2 cellular contexts compared by ENCODE assay signal in the genomic region with DNA sequence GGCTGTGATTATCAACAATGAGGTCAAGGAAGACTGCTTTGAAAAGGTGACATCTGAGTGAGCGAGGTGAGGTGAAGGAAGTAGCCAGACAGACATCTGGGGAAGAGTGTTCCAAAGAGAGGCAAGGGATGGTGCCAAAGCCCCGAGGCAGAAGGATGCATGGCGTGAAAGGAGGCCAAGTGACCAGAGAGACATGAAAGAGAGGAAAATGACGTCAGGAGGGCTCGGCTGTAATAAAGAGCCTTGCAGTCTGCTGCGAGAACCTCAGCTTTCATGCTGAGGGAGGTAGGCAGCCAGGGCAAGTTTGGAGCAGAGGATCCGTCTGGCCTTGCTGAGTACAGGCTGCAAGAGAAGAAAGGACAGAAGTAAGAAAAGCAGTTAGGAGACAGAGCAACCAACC.
TF ChIP-seq lines count a peak whose summit lies in the region.

No MANE protein-coding gene starts in this region.

TF ChIP-seq in GM23338, 12 proteins besides CTCF, POLR2A, EP300 and RAD21 (continued from another document):
- TF ChIP-seq, protein P1, sequence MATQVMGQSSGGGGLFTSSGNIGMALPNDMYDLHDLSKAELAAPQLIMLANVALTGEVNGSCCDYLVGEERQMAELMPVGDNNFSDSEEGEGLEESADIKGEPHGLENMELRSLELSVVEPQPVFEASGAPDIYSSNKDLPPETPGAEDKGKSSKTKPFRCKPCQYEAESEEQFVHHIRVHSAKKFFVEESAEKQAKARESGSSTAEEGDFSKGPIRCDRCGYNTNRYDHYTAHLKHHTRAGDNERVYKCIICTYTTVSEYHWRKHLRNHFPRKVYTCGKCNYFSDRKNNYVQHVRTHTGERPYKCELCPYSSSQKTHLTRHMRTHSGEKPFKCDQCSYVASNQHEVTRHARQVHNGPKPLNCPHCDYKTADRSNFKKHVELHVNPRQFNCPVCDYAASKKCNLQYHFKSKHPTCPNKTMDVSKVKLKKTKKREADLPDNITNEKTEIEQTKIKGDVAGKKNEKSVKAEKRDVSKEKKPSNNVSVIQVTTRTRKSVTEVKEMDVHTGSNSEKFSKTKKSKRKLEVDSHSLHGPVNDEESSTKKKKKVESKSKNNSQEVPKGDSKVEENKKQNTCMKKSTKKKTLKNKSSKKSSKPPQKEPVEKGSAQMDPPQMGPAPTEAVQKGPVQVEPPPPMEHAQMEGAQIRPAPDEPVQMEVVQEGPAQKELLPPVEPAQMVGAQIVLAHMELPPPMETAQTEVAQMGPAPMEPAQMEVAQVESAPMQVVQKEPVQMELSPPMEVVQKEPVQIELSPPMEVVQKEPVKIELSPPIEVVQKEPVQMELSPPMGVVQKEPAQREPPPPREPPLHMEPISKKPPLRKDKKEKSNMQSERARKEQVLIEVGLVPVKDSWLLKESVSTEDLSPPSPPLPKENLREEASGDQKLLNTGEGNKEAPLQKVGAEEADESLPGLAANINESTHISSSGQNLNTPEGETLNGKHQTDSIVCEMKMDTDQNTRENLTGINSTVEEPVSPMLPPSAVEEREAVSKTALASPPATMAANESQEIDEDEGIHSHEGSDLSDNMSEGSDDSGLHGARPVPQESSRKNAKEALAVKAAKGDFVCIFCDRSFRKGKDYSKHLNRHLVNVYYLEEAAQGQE (IDR thresholded peaks at IDR 0.05; ENCODE audit: unreplicated experiment): no peak
- TF ChIP-seq, protein P2, sequence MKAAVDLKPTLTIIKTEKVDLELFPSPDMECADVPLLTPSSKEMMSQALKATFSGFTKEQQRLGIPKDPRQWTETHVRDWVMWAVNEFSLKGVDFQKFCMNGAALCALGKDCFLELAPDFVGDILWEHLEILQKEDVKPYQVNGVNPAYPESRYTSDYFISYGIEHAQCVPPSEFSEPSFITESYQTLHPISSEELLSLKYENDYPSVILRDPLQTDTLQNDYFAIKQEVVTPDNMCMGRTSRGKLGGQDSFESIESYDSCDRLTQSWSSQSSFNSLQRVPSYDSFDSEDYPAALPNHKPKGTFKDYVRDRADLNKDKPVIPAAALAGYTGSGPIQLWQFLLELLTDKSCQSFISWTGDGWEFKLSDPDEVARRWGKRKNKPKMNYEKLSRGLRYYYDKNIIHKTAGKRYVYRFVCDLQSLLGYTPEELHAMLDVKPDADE (IDR thresholded peaks at IDR 0.05): no peak
- TF ChIP-seq JUNB (IDR thresholded peaks at IDR 0.05; ENCODE audit: unreplicated experiment) (no peak), POLR2AphosphoS5 (IDR thresholded peaks at IDR 0.05; ENCODE audit: low read depth) (no peak), CREB1 (CRISPR knock-in tag; IDR thresholded peaks at IDR 0.05; ENCODE audit: low read depth) (no peak), ZNF114 (CRISPR knock-in tag; IDR thresholded peaks at IDR 0.05) (no peak), STAT1 (IDR thresholded peaks at IDR 0.05; ENCODE audit: unreplicated experiment) (no peak)
- TF ChIP-seq, protein P3, sequence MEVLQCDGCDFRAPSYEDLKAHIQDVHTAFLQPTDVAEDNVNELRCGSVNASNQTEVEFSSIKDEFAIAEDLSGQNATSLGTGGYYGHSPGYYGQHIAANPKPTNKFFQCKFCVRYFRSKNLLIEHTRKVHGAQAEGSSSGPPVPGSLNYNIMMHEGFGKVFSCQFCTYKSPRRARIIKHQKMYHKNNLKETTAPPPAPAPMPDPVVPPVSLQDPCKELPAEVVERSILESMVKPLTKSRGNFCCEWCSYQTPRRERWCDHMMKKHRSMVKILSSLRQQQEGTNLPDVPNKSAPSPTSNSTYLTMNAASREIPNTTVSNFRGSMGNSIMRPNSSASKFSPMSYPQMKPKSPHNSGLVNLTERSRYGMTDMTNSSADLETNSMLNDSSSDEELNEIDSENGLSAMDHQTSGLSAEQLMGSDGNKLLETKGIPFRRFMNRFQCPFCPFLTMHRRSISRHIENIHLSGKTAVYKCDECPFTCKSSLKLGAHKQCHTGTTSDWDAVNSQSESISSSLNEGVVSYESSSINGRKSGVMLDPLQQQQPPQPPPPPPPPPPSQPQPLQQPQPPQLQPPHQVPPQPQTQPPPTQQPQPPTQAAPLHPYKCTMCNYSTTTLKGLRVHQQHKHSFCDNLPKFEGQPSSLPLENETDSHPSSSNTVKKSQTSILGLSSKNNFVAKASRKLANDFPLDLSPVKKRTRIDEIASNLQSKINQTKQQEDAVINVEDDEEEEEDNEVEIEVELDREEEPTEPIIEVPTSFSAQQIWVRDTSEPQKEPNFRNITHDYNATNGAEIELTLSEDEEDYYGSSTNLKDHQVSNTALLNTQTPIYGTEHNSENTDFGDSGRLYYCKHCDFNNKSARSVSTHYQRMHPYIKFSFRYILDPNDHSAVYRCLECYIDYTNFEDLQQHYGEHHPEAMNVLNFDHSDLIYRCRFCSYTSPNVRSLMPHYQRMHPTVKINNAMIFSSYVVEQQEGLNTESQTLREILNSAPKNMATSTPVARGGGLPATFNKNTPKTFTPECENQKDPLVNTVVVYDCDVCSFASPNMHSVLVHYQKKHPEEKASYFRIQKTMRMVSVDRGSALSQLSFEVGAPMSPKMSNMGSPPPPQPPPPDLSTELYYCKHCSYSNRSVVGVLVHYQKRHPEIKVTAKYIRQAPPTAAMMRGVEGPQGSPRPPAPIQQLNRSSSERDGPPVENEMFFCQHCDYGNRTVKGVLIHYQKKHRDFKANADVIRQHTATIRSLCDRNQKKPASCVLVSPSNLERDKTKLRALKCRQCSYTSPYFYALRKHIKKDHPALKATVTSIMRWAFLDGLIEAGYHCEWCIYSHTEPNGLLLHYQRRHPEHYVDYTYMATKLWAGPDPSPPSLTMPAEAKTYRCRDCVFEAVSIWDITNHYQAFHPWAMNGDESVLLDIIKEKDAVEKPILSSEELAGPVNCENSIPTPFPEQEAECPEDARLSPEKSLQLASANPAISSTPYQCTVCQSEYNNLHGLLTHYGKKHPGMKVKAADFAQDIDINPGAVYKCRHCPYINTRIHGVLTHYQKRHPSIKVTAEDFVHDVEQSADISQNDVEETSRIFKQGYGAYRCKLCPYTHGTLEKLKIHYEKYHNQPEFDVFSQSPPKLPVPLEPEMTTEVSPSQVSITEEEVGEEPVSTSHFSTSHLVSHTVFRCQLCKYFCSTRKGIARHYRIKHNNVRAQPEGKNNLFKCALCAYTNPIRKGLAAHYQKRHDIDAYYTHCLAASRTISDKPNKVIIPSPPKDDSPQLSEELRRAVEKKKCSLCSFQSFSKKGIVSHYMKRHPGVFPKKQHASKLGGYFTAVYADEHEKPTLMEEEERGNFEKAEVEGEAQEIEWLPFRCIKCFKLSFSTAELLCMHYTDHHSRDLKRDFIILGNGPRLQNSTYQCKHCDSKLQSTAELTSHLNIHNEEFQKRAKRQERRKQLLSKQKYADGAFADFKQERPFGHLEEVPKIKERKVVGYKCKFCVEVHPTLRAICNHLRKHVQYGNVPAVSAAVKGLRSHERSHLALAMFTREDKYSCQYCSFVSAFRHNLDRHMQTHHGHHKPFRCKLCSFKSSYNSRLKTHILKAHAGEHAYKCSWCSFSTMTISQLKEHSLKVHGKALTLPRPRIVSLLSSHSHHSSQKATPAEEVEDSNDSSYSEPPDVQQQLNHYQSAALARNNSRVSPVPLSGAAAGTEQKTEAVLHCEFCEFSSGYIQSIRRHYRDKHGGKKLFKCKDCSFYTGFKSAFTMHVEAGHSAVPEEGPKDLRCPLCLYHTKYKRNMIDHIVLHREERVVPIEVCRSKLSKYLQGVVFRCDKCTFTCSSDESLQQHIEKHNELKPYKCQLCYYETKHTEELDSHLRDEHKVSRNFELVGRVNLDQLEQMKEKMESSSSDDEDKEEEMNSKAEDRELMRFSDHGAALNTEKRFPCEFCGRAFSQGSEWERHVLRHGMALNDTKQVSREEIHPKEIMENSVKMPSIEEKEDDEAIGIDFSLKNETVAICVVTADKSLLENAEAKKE (CRISPR knock-in tag; IDR thresholded peaks at IDR 0.05): no peak

TF ChIP-seq in SK-N-SH, 30 proteins besides CTCF, POLR2A, EP300 and RAD21 (continued from another document):
- TF ChIP-seq, protein P1 (IDR thresholded peaks at IDR 0.05; ENCODE audit: low read depth, low read length): no peak
- TF ChIP-seq RFX5 (IDR thresholded peaks at IDR 0.05; ENCODE audit: low read length) (no peak), TCF12 (IDR thresholded peaks at IDR 0.05) (no peak)
